8 cellular contexts compared by ENCODE assay signal in genomic region chr16:29675811-29676643, GRCh38. TPM values are rescaled to one million over a fixed set of nuclear protein-coding genes. Genes with fewer than 3 reads are reported as not detected.
A peak's percentile ranks its signal among the peaks of the same experiment; 100 is the strongest.
DNase-seq lines count a peak whose midpoint lies in the region; ATAC-seq, FAIRE-seq and TF ChIP-seq lines count a peak whose summit lies in the region.

No MANE protein-coding gene starts in this region.

- no peak overlapping the region for H3K4me2 ChIP-seq in endothelial cell of umbilical vein (ENCODE audit: insufficient read depth, low read length)

- DNase-seq in cardiac muscle cell (ENCODE audit: low read depth in 1 of 2, low spot score in 1 of 2) (peak; percentile 53 to 56), left ventricle myocardium inferior (no peak), OCI-M1 (lab: John Stamatoyannopoulos, UW) (peak; percentile 85), endothelial cell of umbilical vein (ENCODE audit: low read depth, low spot score) (peak; percentile 18), small intestine (peak; percentile 58), MG63 (no peak), coronary artery (ENCODE audit: low spot score) (no peak)

- no peaks in the 10 kb centered on the region for H3K27me3 ChIP-seq in cardiac muscle cell
- no peaks in the 10 kb centered on the region for H3K27me3 ChIP-seq in left ventricle myocardium inferior (ENCODE audit: low read depth)
- H3K27me3 ChIP-seq in endothelial cell of umbilical vein (ENCODE audit: control insufficient read depth in 2 of 2, insufficient read depth in 2 of 2, low read length in 2 of 2), result peaks cover 0 to 2% of the 10 kb centered on the region in 2 experiments
- H3K27me3 ChIP-seq in small intestine (ENCODE audit: control insufficient read depth in 2 of 2, insufficient read depth in 2 of 2, low read length in 2 of 2), result no peaks in the 10 kb centered on the region
- no peaks in the 10 kb centered on the region for H3K27me3 ChIP-seq in MG63

- H3K4me1 ChIP-seq in cardiac muscle cell (ENCODE audit: low read depth), result no peaks in the 10 kb centered on the region
- H3K4me1 ChIP-seq in left ventricle myocardium inferior, result peaks cover 17% of the 10 kb centered on the region
- H3K4me1 ChIP-seq in endothelial cell of umbilical vein (ENCODE audit: control insufficient read depth, extremely low read depth, insufficient read depth, low read length), result no peaks in the 10 kb centered on the region
- peaks cover 0 to 4% of the 10 kb centered on the region in 2 donors for H3K4me1 ChIP-seq in small intestine (ENCODE audit: control insufficient read depth in 2 of 2, insufficient read depth in 1 of 2, low read depth in 1 of 2, low read length in 1 of 2)

- peak; percentile 76 for FAIRE-seq in endothelial cell of umbilical vein (lab: Jason Lieb, UNC)
- no peak for FAIRE-seq in small intestine (lab: Jason Lieb, UNC)

- H3K9ac ChIP-seq in endothelial cell of umbilical vein (replicated peaks; ENCODE audit: extremely low read depth, insufficient read depth, low read length), result no peak overlapping the region

- H3K36me3 ChIP-seq in cardiac muscle cell (no peaks in the 10 kb centered on the region), left ventricle myocardium inferior (no peaks in the 10 kb centered on the region), endothelial cell of umbilical vein (ENCODE audit: control insufficient read depth in 2 of 2, extremely low read depth in 1 of 2, insufficient read depth in 2 of 2, low read length in 2 of 2) (no peaks in the 10 kb centered on the region), small intestine (ENCODE audit: control insufficient read depth in 2 of 2, insufficient read depth in 2 of 2, low read length in 2 of 2) (no peaks in the 10 kb centered on the region), MG63 (no peaks in the 10 kb centered on the region)

- H3K9me3 ChIP-seq in cardiac muscle cell (ENCODE audit: low read depth) (no peaks in the 10 kb centered on the region), left ventricle myocardium inferior (replicated peaks) (no peaks in the 10 kb centered on the region), endothelial cell of umbilical vein (replicated peaks; ENCODE audit: control insufficient read depth, insufficient read depth, low read length) (no peaks in the 10 kb centered on the region), small intestine (ENCODE audit: control insufficient read depth, low read depth) (no peaks in the 10 kb centered on the region), MG63 (no peaks in the 10 kb centered on the region)

- no peak overlapping the region for H3K27ac ChIP-seq in cardiac muscle cell
- no peak overlapping the region for H3K27ac ChIP-seq in left ventricle myocardium inferior (replicated peaks)
- H3K27ac ChIP-seq in endothelial cell of umbilical vein (ENCODE audit: insufficient read depth, low read depth, low read length), result no peak overlapping the region
- H3K27ac ChIP-seq in small intestine (ENCODE audit: low read depth in 1 of 2, low read length in 1 of 2), result no peak overlapping the region
- no peak overlapping the region for H3K27ac ChIP-seq in coronary artery

- dilution Hi-C loops in endothelial cell of umbilical vein (cut with MboI; ENCODE audit: extremely low pct_ligation_motif_present, low sequenced_read_pairs), result no loop called here

- BruUV-seq in endothelial cell of umbilical vein (replicated peaks; lab: Mats Ljungman, UMichigan), result no TSS peak

- H4K20me1 ChIP-seq in endothelial cell of umbilical vein (replicated peaks; ENCODE audit: control insufficient read depth, extremely low read depth, insufficient read depth, low read length), result no peaks in the 10 kb centered on the region

- H2AFZ ChIP-seq in endothelial cell of umbilical vein (ENCODE audit: low read depth, low read length), result peak overlapping the region; percentile 46

- H3K9me1 ChIP-seq in endothelial cell of umbilical vein (replicated peaks; ENCODE audit: control insufficient read depth, extremely low read depth, insufficient read depth, low read length), result no peaks in the 10 kb centered on the region

- ATAC-seq in HG02870 (IDR thresholded peaks at IDR 0.05; ENCODE audit: unreplicated experiment), result no peak

- no peak overlapping the region for H3K4me3 ChIP-seq in cardiac muscle cell
- no peak overlapping the region for H3K4me3 ChIP-seq in left ventricle myocardium inferior
- no peak overlapping the region for H3K4me3 ChIP-seq in endothelial cell of umbilical vein (replicated peaks in 1 of 3; ENCODE audit: insufficient read depth in 1 of 3, low read depth in 1 of 3, low read length in 3 of 3)
- no peak overlapping the region for H3K4me3 ChIP-seq in small intestine (ENCODE audit: low read depth in 1 of 2, low read length in 2 of 2)
- H3K4me3 ChIP-seq in MG63, result no peak overlapping the region
- no peak overlapping the region for H3K4me3 ChIP-seq in coronary artery

- WGBS in small intestine, 3 donors, result 52 to 63% (median 57%) methylated on average over 3 of the region's 3 CpGs

- CTCF ChIA-PET in endothelial cell of umbilical vein (lab: Charles Lee), result interaction anchor here (1.3 to 3.5 kb wide), 4 partner anchors 10 to 356 kb away, joined by 3 to 11 read pairs (median 4); no protein-coding TSS in a partner anchor

- TF ChIP-seq POLR2A in endothelial cell of umbilical vein (IDR thresholded peaks at IDR 0.05; ENCODE audit: low read depth, low read length), result no peak

- no peaks in the 10 kb centered on the region for H3K79me2 ChIP-seq in endothelial cell of umbilical vein (ENCODE audit: control insufficient read depth, insufficient read depth, low read length)

- no peak for TF ChIP-seq CTCF in cardiac muscle cell (IDR thresholded peaks at IDR 0.05; ENCODE audit: low read depth, low read length)
- no peak for TF ChIP-seq CTCF in left ventricle myocardium inferior (IDR thresholded peaks at IDR 0.05; ENCODE audit: borderline replicate concordance)
- no peak for TF ChIP-seq CTCF in endothelial cell of umbilical vein (IDR thresholded peaks at IDR 0.05; ENCODE audit: extremely low read depth in 1 of 2, insufficient read depth in 1 of 2, low read depth in 1 of 2, low read length in 2 of 2)
- TF ChIP-seq CTCF in coronary artery (IDR thresholded peaks at IDR 0.05), result no peak

- POLR2A ChIA-PET in endothelial cell of umbilical vein (lab: Charles Lee), result no interaction called here

- intact Hi-C loops in left ventricle myocardium inferior (cut with micrococcal nuclease) (no loop called here), endothelial cell of umbilical vein (cut with micrococcal nuclease) (no loop called here)

TF ChIP-seq in endothelial cell of umbilical vein, 7 proteins besides CTCF, POLR2A, EP300 and RAD21:
- TF ChIP-seq POLR2AphosphoS5 (IDR thresholded peaks at IDR 0.05; ENCODE audit: insufficient read depth, low read depth, low read length) (no peak), MYC (IDR thresholded peaks at IDR 0.05; ENCODE audit: low read depth, low read length) (no peak), MAX (IDR thresholded peaks at IDR 0.05; ENCODE audit: insufficient read depth, insufficient read length) (no peak), JUN (IDR thresholded peaks at IDR 0.05; ENCODE audit: borderline replicate concordance, insufficient read depth, insufficient read length, low read depth) (no peak), EZH2 (IDR thresholded peaks at IDR 0.05; ENCODE audit: borderline replicate concordance, low read depth, low read length, severe bottlenecking) (no peak), GATA2 (IDR thresholded peaks at IDR 0.05; ENCODE audit: insufficient read depth, insufficient read length, low read depth, low read length) (no peak), FOS (IDR thresholded peaks at IDR 0.05; ENCODE audit: borderline replicate concordance, insufficient read depth, low read length) (no peak)

RNA-seq across cellular contexts. Expression of gene QPRT, which starts 3.0 kb away (rescaled TPM):
- 223 and 268 TPM in 2 replicates for total RNA-seq in cardiac muscle cell
- polyA plus RNA-seq in cardiac muscle cell, result 213 and 266 TPM in 2 replicates
- total RNA-seq in left ventricle myocardium inferior, result 20.8 TPM
- 0.28 and 0.44 TPM in 2 replicates for total RNA-seq in endothelial cell of umbilical vein
- polyA plus RNA-seq in endothelial cell of umbilical vein, result 0.40 and 0.41 TPM in 2 replicates
- 0.26 and 0.39 TPM in 2 replicates for polyA plus RNA-seq in endothelial cell of umbilical vein (2011; cell fraction: cytosol; rRNA removed)
- 0.25 TPM in 1 of 2 replicates, not detected in the other for polyA plus RNA-seq in endothelial cell of umbilical vein (2011; cell fraction: nucleus; rRNA removed)
- polyA plus RNA-seq in endothelial cell of umbilical vein (2012), result 0.23 and 0.52 TPM in 2 replicates
- 0.73 and 1.0 TPM in 2 replicates for polyA minus RNA-seq in endothelial cell of umbilical vein
- not detected for polyA minus RNA-seq in endothelial cell of umbilical vein (2011; cell fraction: cytosol; rRNA and poly(A)+ RNA removed)
- polyA minus RNA-seq in endothelial cell of umbilical vein (2011; cell fraction: nucleus; rRNA and poly(A)+ RNA removed), result not detected in 2 replicates
- 10 to 100 TPM; 30.2 to 32.4 (median 31.6) TPM for polyA plus RNA-seq in small intestine
- 0.36 and 0.64 TPM in 2 replicates for total RNA-seq in MG63 (2014; rRNA removed; shearing (Covaris generic); ENCODE audit: low replicate concordance)

RNA-seq across cellular contexts. Expression of gene SPN, which starts 13.0 kb away (rescaled TPM):
- 0.60 and 1.5 TPM in 2 replicates for total RNA-seq in cardiac muscle cell
- polyA plus RNA-seq in cardiac muscle cell, result 0.85 and 1.1 TPM in 2 replicates
- total RNA-seq in left ventricle myocardium inferior, result 1.3 TPM
- not detected in 2 replicates for total RNA-seq in endothelial cell of umbilical vein
- not detected in 2 replicates for polyA plus RNA-seq in endothelial cell of umbilical vein
- polyA plus RNA-seq in endothelial cell of umbilical vein (2011; cell fraction: cytosol; rRNA removed), result not detected in 2 replicates
- not detected in 2 replicates for polyA plus RNA-seq in endothelial cell of umbilical vein (2011; cell fraction: nucleus; rRNA removed)
- not detected in 2 replicates for polyA plus RNA-seq in endothelial cell of umbilical vein (2012)
- polyA minus RNA-seq in endothelial cell of umbilical vein, result 0.95 and 2.2 TPM in 2 replicates
- polyA minus RNA-seq in endothelial cell of umbilical vein (2011; cell fraction: cytosol; rRNA and poly(A)+ RNA removed), result not detected
- polyA minus RNA-seq in endothelial cell of umbilical vein (2011; cell fraction: nucleus; rRNA and poly(A)+ RNA removed), result not detected in 2 replicates
- 1 to 10 TPM; 1.1 to 1.6 (median 1.3) TPM for polyA plus RNA-seq in small intestine
- total RNA-seq in MG63 (2014; rRNA removed; shearing (Covaris generic); ENCODE audit: low replicate concordance), result not detected in 2 replicates

Comparison
In these comparisons a context has a peak if more than half of its experiments do, and no peak if none do; other contexts are left out.
1. DNase-seq: peak in cardiac muscle cell (2 of 2), OCI-M1 (single experiment), endothelial cell of umbilical vein (single experiment) and small intestine (single experiment); none in left ventricle myocardium inferior (single experiment), MG63 (single experiment) and coronary artery (single experiment).
2. RNA of gene QPRT, which starts 3.0 kb away (total RNA-seq): 223 to 268 TPM in cardiac muscle cell and 20.8 TPM in left ventricle myocardium inferior (single experiment); 0.28 to 0.44 TPM in endothelial cell of umbilical vein and 0.36 to 0.64 TPM in MG63; every median in the first group is over 10 times any median in the second.